In genomic region chr17:8227238-8227581, GRCh38 we compare ENCODE assay signal across 8 cellular contexts. TPM values are rescaled to one million over a fixed set of nuclear protein-coding genes. Genes with fewer than 3 reads are reported as not detected.
DNase-seq lines count a peak whose midpoint lies in the region; ATAC-seq lines count a peak whose summit lies in the region.

No MANE protein-coding gene starts in this region.

- H3K4me3 ChIP-seq in adipocyte (ENCODE audit: low read length) = peak overlapping the region; percentile 60

- peak overlapping the region; percentile 65 for H3K9ac ChIP-seq in adipocyte (ENCODE audit: low read length)

- H3K4me1 ChIP-seq in adipocyte (ENCODE audit: control insufficient read depth, insufficient read depth, low read length) = peaks cover 15% of the 10 kb centered on the region

- H3K9me3 ChIP-seq in adipocyte (ENCODE audit: control insufficient read depth, low read length) = no peaks in the 10 kb centered on the region

- peaks cover 33% of the 10 kb centered on the region for H3K36me3 ChIP-seq in adipocyte (ENCODE audit: control insufficient read depth, insufficient read depth, low read length, severe bottlenecking)

- peak overlapping the region; percentile 90 for H3K27ac ChIP-seq in temporal lobe (ENCODE audit: low read depth, low read length)

- peak; percentile 64 for DNase-seq in activated CD8-positive, alpha-beta memory T cell treated with anti-CD3 and anti-CD28 coated beads for 24 hours
- no peak for DNase-seq in activated CD8-positive, alpha-beta memory T cell treated with anti-CD3 and anti-CD28 coated beads, Interleukin-2, amount 50 U/mL, for 48 hours
- no peak for DNase-seq in adipocyte (ENCODE audit: low read depth)
- peak; percentile 60 for DNase-seq in islet precursor cell
- no peak for DNase-seq in NCI-H748 treated with DMSO at 0.1 percent for 48 hours (lab: John Stamatoyannopoulos, UW)

- ATAC-seq in HG03159 (IDR thresholded peaks at IDR 0.05; ENCODE audit: unreplicated experiment) (no peak), HG03342 (IDR thresholded peaks at IDR 0.05; ENCODE audit: unreplicated experiment) (no peak)

- no peaks in the 10 kb centered on the region for H3K27me3 ChIP-seq in adipocyte (replicated peaks; ENCODE audit: control insufficient read depth, insufficient read depth, low read length)

RNA-seq across cellular contexts. Expression of gene AURKB, which starts 16.8 kb away (rescaled TPM):
- total RNA-seq in temporal lobe = 1.5 TPM

RNA-seq across cellular contexts. Expression of gene CTC1, which starts 20.6 kb away (rescaled TPM):
- total RNA-seq in temporal lobe = 11.8 TPM

RNA-seq across cellular contexts. Expression of gene PFAS, which starts 21.9 kb away (rescaled TPM):
- total RNA-seq in temporal lobe = 34.7 TPM

RNA-seq across cellular contexts. Expression of gene BORCS6, which starts 37.2 kb away (rescaled TPM):
- 4.2 TPM for total RNA-seq in temporal lobe

RNA-seq across cellular contexts. Expression of gene TMEM107, which starts 51.0 kb away (rescaled TPM):
- total RNA-seq in temporal lobe = 11.6 TPM

Comparison
In these comparisons a context has a peak if more than half of its experiments do, and no peak if none do; other contexts are left out.
1. DNase-seq: peak in activated CD8-positive, alpha-beta memory T cell treated with anti-CD3 and anti-CD28 coated beads for 24 hours (single experiment) and islet precursor cell (single experiment); none in activated CD8-positive, alpha-beta memory T cell treated with anti-CD3 and anti-CD28 coated beads, Interleukin-2, amount 50 U/mL, for 48 hours (single experiment), adipocyte (single experiment) and NCI-H748 treated with DMSO at 0.1 percent for 48 hours (single experiment).